In the genomic region with DNA sequence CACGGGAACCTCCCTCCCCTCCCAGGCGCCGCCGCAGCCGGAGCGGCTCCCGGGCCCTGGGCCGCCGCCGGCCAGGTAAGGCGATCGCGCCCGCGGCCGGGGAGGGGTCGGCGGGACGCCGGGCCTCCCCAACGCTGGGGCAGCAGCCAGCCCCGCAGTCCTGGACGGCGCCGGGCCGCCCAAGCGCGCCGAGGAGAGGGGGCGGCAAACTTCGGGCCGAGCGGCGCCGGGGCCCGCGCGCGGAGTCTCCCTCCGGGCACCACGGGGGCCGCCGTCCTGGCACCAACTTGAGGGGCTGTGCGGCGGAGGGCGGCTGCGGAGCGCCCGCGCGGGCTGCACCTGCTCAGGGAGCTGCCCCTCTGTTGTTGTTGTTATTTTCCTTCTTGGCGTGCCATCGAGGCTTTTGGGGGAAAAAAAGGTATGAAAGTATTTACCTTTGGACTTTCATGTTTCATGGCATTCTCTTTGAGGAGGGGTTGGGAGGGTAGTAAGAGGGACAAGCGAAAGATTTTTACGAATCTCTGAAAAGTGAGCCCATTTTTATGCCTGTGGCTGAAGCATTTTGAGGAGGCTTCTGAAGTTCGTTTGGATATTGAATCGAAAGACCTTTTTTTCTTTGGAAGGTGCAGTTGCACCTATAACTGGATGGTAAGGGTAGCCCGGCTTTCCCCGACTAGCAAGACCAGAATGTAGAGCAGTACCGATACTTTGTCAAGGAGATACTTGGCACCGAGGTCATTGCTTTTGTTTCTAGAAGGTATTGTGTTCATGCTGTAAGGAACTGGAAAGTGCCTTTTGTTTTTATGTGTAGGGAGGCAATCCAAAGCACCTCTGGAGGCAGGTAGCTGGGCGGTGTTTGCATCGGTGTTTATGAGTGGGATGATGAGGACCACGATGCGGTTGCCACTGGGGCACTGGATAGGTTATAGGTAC, we compare ENCODE assay signal across 8 cellular contexts. TPM values are rescaled to one million over a fixed set of nuclear protein-coding genes. Genes with fewer than 3 reads are reported as not detected.
DNase-seq lines count a peak whose midpoint lies in the region; ATAC-seq and TF ChIP-seq lines count a peak whose summit lies in the region.

A gene with protein sequence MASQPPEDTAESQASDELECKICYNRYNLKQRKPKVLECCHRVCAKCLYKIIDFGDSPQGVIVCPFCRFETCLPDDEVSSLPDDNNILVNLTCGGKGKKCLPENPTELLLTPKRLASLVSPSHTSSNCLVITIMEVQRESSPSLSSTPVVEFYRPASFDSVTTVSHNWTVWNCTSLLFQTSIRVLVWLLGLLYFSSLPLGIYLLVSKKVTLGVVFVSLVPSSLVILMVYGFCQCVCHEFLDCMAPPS (plus strand): TSS at position 4 of the 933 bp plus-strand sequence. CDS start 52,168 bp downstream, outside the sequence.

- peaks cover 41 to 58% (median 54%) of the 10 kb centered on the region in 11 experiments for H3K27me3 ChIP-seq in BLaER1 treated with 17β-estradiol and CSF1 and Interleukin-3, amounts not matched to agents 10 nM and 100 nM
- H3K27me3 ChIP-seq in H7 (ENCODE audit: control insufficient read depth, insufficient read depth, low read length) = peaks cover 14% of the 10 kb centered on the region
- peaks cover 21 to 32% of the 10 kb centered on the region in 2 donors for H3K27me3 ChIP-seq in naive thymus-derived CD4-positive, alpha-beta T cell (ENCODE audit: control insufficient read depth in 2 of 2, insufficient read depth in 2 of 2, low read length in 2 of 2)

- H3K36me3 Mint-ChIP-seq in T-helper 17 cell (ENCODE audit: low read depth) = peaks cover 4% of the 10 kb centered on the region
- peaks cover 3% of the 10 kb centered on the region for H3K36me3 Mint-ChIP-seq in effector memory CD8-positive, alpha-beta T cell (ENCODE audit: insufficient read depth)
- no peaks in the 10 kb centered on the region for H3K36me3 Mint-ChIP-seq in naive thymus-derived CD4-positive, alpha-beta T cell

- H3K4me2 ChIP-seq in BLaER1 treated with 17β-estradiol and CSF1 and Interleukin-3, amounts not matched to agents 10 nM and 100 nM = peak within 1 kb of the TSS; percentile 78 to 97 (median 87)

- H3K4me1 Mint-ChIP-seq in T-helper 17 cell = peaks cover 14% of the 10 kb centered on the region
- peaks cover 14 to 15% of the 10 kb centered on the region in 2 donors for H3K4me1 Mint-ChIP-seq in effector memory CD8-positive, alpha-beta T cell (ENCODE audit: low read depth in 2 of 2)
- H3K4me1 Mint-ChIP-seq in naive thymus-derived CD4-positive, alpha-beta T cell = peaks cover 5 to 18% (median 15%) of the 10 kb centered on the region in 7 donors

- intact Hi-C loops in naive thymus-derived CD4-positive, alpha-beta T cell (cut with micrococcal nuclease) = no loop called here

- no peaks in the 10 kb centered on the region for H3K36me3 ChIP-seq in BLaER1 treated with 17β-estradiol and CSF1 and Interleukin-3, amounts not matched to agents 10 nM and 100 nM
- no peaks in the 10 kb centered on the region for H3K36me3 ChIP-seq in H7 (replicated peaks; ENCODE audit: control insufficient read depth, insufficient read depth, low read length)
- H3K36me3 ChIP-seq in naive thymus-derived CD4-positive, alpha-beta T cell (ENCODE audit: control insufficient read depth in 2 of 3, insufficient read depth in 3 of 3, low read length in 3 of 3) = no peaks in the 10 kb centered on the region

- peak within 1 kb of the TSS in 8 of 11 experiments; percentile 31 to 71 (median 63); a peak in 13 of 22 replicates for H3K9ac ChIP-seq in BLaER1 treated with 17β-estradiol and CSF1 and Interleukin-3, amounts not matched to agents 10 nM and 100 nM

- peak within 1 kb of the TSS; percentile 92 for H3K4me3 Mint-ChIP-seq in T-helper 17 cell
- peak within 1 kb of the TSS; percentile 81 to 84 for H3K4me3 Mint-ChIP-seq in effector memory CD8-positive, alpha-beta T cell
- peak within 1 kb of the TSS; percentile 77 to 92 (median 82) for H3K4me3 Mint-ChIP-seq in naive thymus-derived CD4-positive, alpha-beta T cell

- H4K20me1 ChIP-seq in BLaER1 treated with 17β-estradiol and CSF1 and Interleukin-3, amounts not matched to agents 10 nM and 100 nM = peaks cover 0 to 9% (median 0%) of the 10 kb centered on the region in 11 experiments; a peak in 2 of 22 replicates

- DNase-seq in H7 = peak; percentile 39
- DNase-seq in T-helper 17 cell = peak; percentile 32 to 45 (median 44)
- peak in 2 of 3 experiments; percentile 5 to 23 for DNase-seq in effector memory CD8-positive, alpha-beta T cell
- DNase-seq in naive thymus-derived CD4-positive, alpha-beta T cell = peak in 6 of 9 donors; percentile 1 to 46 (median 11)
- no peak for DNase-seq in DMS153 (lab: John Stamatoyannopoulos, UW)

- H3K4me3 ChIP-seq in BLaER1 treated with 17β-estradiol and CSF1 and Interleukin-3, amounts not matched to agents 10 nM and 100 nM = peak within 1 kb of the TSS; percentile 46 to 70 (median 58)
- H3K4me3 ChIP-seq in H7 (ENCODE audit: insufficient read depth, low read depth, low read length) = peak within 1 kb of the TSS; percentile 72
- peak within 1 kb of the TSS; percentile 48 for H3K4me3 ChIP-seq in naive thymus-derived CD4-positive, alpha-beta T cell (ENCODE audit: low read length)

- POLR2A ChIA-PET in naive thymus-derived CD4-positive, alpha-beta T cell (lab: Charles Lee) = interaction anchor here (0.5 kb wide), 1 partner anchor 590 kb away, joined by 3 read pairs; no protein-coding TSS in a partner anchor

- CTCF ChIA-PET in naive thymus-derived CD4-positive, alpha-beta T cell (lab: Charles Lee) = no interaction called here

- H3K9me3 Mint-ChIP-seq in effector memory CD8-positive, alpha-beta T cell = no peaks in the 10 kb centered on the region
- H3K9me3 Mint-ChIP-seq in naive thymus-derived CD4-positive, alpha-beta T cell = peaks cover 0 to 10% (median 0%) of the 10 kb centered on the region in 11 donors

- peaks cover 0 to 6% (median 0%) of the 10 kb centered on the region in 11 experiments; a peak in 2 of 22 replicates for H3K9me3 ChIP-seq in BLaER1 treated with 17β-estradiol and CSF1 and Interleukin-3, amounts not matched to agents 10 nM and 100 nM (replicated peaks in 1 of 11)
- no peaks in the 10 kb centered on the region for H3K9me3 ChIP-seq in T-helper 17 cell (ENCODE audit: control insufficient read depth, low read length, poor library complexity, severe bottlenecking)
- no peaks in the 10 kb centered on the region for H3K9me3 ChIP-seq in naive thymus-derived CD4-positive, alpha-beta T cell (ENCODE audit: control insufficient read depth in 2 of 3, low read length in 3 of 3)

- H3K27me3 Mint-ChIP-seq in T-helper 17 cell = peaks cover 51% of the 10 kb centered on the region
- H3K27me3 Mint-ChIP-seq in effector memory CD8-positive, alpha-beta T cell = peaks cover 66 to 78% of the 10 kb centered on the region in 2 donors
- H3K27me3 Mint-ChIP-seq in naive thymus-derived CD4-positive, alpha-beta T cell = peaks cover 54 to 74% (median 62%) of the 10 kb centered on the region in 5 donors

- no peak for TF ChIP-seq POLR2A in GM18505 (IDR thresholded peaks at IDR 0.05; ENCODE audit: borderline replicate concordance, extremely low read depth, insufficient read depth, insufficient read length)

- H3K27ac ChIP-seq in BLaER1 treated with 17β-estradiol and CSF1 and Interleukin-3, amounts not matched to agents 10 nM and 100 nM = no peak within 1 kb of the TSS
- no peak within 1 kb of the TSS for H3K27ac ChIP-seq in naive thymus-derived CD4-positive, alpha-beta T cell (ENCODE audit: low read depth, low read length)

- ATAC-seq in T-helper 17 cell (peak; percentile 20), GM18505 (IDR thresholded peaks at IDR 0.05; ENCODE audit: unreplicated experiment) (no peak), HG03439 (IDR thresholded peaks at IDR 0.05; ENCODE audit: unreplicated experiment) (no peak)
- peak; percentile 86 for ATAC-seq in effector memory CD8-positive, alpha-beta T cell (replicated peaks)
- peak; percentile 6 for ATAC-seq in naive thymus-derived CD4-positive, alpha-beta T cell

- H3K27ac Mint-ChIP-seq in T-helper 17 cell = peak within 1 kb of the TSS; percentile 62
- H3K27ac Mint-ChIP-seq in effector memory CD8-positive, alpha-beta T cell = peak within 1 kb of the TSS in 1 of 2 donors; percentile 79
- H3K27ac Mint-ChIP-seq in naive thymus-derived CD4-positive, alpha-beta T cell = no peak within 1 kb of the TSS

- H3K4me1 ChIP-seq in BLaER1 treated with 17β-estradiol and CSF1 and Interleukin-3, amounts not matched to agents 10 nM and 100 nM = peaks cover 0 to 16% (median 13%) of the 10 kb centered on the region in 10 experiments; a peak in 14 of 20 replicates
- peaks cover 13 to 14% of the 10 kb centered on the region in 2 donors for H3K4me1 ChIP-seq in naive thymus-derived CD4-positive, alpha-beta T cell (ENCODE audit: control insufficient read depth in 2 of 2, insufficient read depth in 2 of 2, low read length in 2 of 2)

RNA-seq across cellular contexts. Expression of the gene that starts here (rescaled TPM):
- total RNA-seq in H7 (2014; rRNA removed; shearing (Covaris generic)) = 6.1 and 7.0 TPM in 2 replicates
- under 1 TPM; 0.16 to 0.25 TPM for total RNA-seq in T-helper 17 cell
- not detected for total RNA-seq in naive thymus-derived CD4-positive, alpha-beta T cell
- polyA plus RNA-seq in naive thymus-derived CD4-positive, alpha-beta T cell = not detected

Comparison
In these comparisons a context has a peak if more than half of its experiments do, and no peak if none do; other contexts are left out.
1. Peak in DNase-seq and ATAC-seq in T-helper 17 cell; RNA of the gene not detected or under 1 TPM.
2. Peak in DNase-seq, ATAC-seq and H3K4me3 ChIP-seq in naive thymus-derived CD4-positive, alpha-beta T cell; RNA of the gene not detected or under 1 TPM.